Comparison of ENCODE assay signal across 14 cellular contexts in genomic region chr14:95046711-95047681, GRCh38.
DNase-seq lines count a peak whose midpoint lies in the region; ATAC-seq, FAIRE-seq and TF ChIP-seq lines count a peak whose summit lies in the region.
"Had no signal": no experiment of that assay in that cellular context is flagged by ENCODE, and none has a peak within 500 bp of the region (broad histone marks: within the 10 kb centered on the region; RNA-seq: fewer than 3 reads in every experiment).

No MANE protein-coding gene starts in this region.

- no peak for ATAC-seq in natural killer cell
- ATAC-seq in aorta (ENCODE audit: low FRiP score) = no peak

- H3K27me3 Mint-ChIP-seq in natural killer cell (ENCODE audit: low read depth in 2 of 2) = peaks cover 10 to 17% of the 10 kb centered on the region in 2 donors

- H3K27me3 ChIP-seq in uterus (no peaks in the 10 kb centered on the region), aorta (ENCODE audit: control insufficient read depth in 1 of 2, insufficient read depth in 2 of 2, low read length in 1 of 2) (no peaks in the 10 kb centered on the region)

- H3K4me1 ChIP-seq in uterus (no peaks in the 10 kb centered on the region), aorta (ENCODE audit: control insufficient read depth in 1 of 2, insufficient read depth in 2 of 2, low read length in 2 of 2) (no peaks in the 10 kb centered on the region)

- FAIRE-seq in GM12892 (lab: Jason Lieb, UNC) = no peak
- FAIRE-seq: endothelial cell of umbilical vein had no signal

- H3K27ac ChIP-seq in uterus (peak overlapping the region in 1 of 2 donors; percentile 38), aorta (ENCODE audit: low read depth in 1 of 2, low read length in 2 of 2) (no peak overlapping the region)

- H3K27ac Mint-ChIP-seq in natural killer cell = no peak overlapping the region
- H3K27ac Mint-ChIP-seq: activated CD4-positive, alpha-beta memory T cell treated with anti-CD3 and anti-CD28 coated beads for 36 hours; T-helper 1 cell treated with Interleukin-12 subunit alpha and Interleukin-12 subunit beta and Interleukin-4 antibody, amounts not matched to agents 30 μg/mL and 1 μg/mL, for 36 hours had no signal

- no peaks in the 10 kb centered on the region for H3K36me3 Mint-ChIP-seq in natural killer cell
- H3K36me3 Mint-ChIP-seq: activated CD4-positive, alpha-beta memory T cell treated with anti-CD3 and anti-CD28 coated beads for 36 hours had no signal

- H3K4me3 Mint-ChIP-seq in natural killer cell = no peak overlapping the region
- H3K4me3 Mint-ChIP-seq: activated CD4-positive, alpha-beta memory T cell treated with anti-CD3 and anti-CD28 coated beads for 36 hours; T-helper 1 cell treated with Interleukin-12 subunit alpha and Interleukin-12 subunit beta and Interleukin-4 antibody, amounts not matched to agents 30 μg/mL and 1 μg/mL, for 36 hours had no signal

- no peaks in the 10 kb centered on the region for H3K9me3 Mint-ChIP-seq in natural killer cell
- H3K9me3 Mint-ChIP-seq: activated CD4-positive, alpha-beta memory T cell treated with anti-CD3 and anti-CD28 coated beads for 36 hours; T-helper 1 cell treated with Interleukin-12 subunit alpha and Interleukin-12 subunit beta and Interleukin-4 antibody, amounts not matched to agents 30 μg/mL and 1 μg/mL, for 36 hours had no signal

- peak; percentile 2 for DNase-seq in activated naive CD4-positive, alpha-beta T cell treated with anti-CD3 and anti-CD28 coated beads, Interleukin-2, amount 50 U/mL, for 16 hours
- DNase-seq in activated naive CD4-positive, alpha-beta T cell treated with Interleukin-2 at 50 U/mL for 16 hours = no peak
- DNase-seq in dedifferentiated amniotic fluid mesenchymal stem cell (ENCODE audit: extremely low spot score) (peak; percentile 23), natural killer cell (peak; percentile 10), uterus (peak; percentile 23 to 28), NCI-H1105 treated with DMSO at 0.1 percent for 48 hours (lab: John Stamatoyannopoulos, UW) (no peak), aorta (no peak), GM12892 (ENCODE audit: insufficient read length) (no peak)
- DNase-seq: activated CD4-positive, alpha-beta memory T cell treated with anti-CD3 and anti-CD28 coated beads for 36 hours; activated gamma-delta T cell; NCI-H1930; occipital lobe had no signal

- no peaks in the 10 kb centered on the region for H3K9me3 ChIP-seq in uterus
- no peaks in the 10 kb centered on the region for H3K9me3 ChIP-seq in aorta (ENCODE audit: control insufficient read depth, low read length)

- TF ChIP-seq POLR2A in uterus (IDR thresholded peaks at IDR 0.05) (no peak), GM12892 (IDR thresholded peaks at IDR 0.05; ENCODE audit: low read depth, low read length) (no peak)

- 55 to 64% methylated on average over 25 to 28 of the region's 28 CpGs for WGBS in aorta, 2 donors

- H3K36me3 ChIP-seq in uterus (no peaks in the 10 kb centered on the region), aorta (ENCODE audit: control insufficient read depth in 1 of 2, insufficient read depth in 2 of 2, low read length in 1 of 2) (no peaks in the 10 kb centered on the region)

- H3K4me1 Mint-ChIP-seq in natural killer cell = no peaks in the 10 kb centered on the region

- no peak for TF ChIP-seq CTCF in natural killer cell (IDR thresholded peaks at IDR 0.05)
- no peak for TF ChIP-seq CTCF in uterus (IDR thresholded peaks at IDR 0.05)

- intact Hi-C loops in natural killer cell (cut with micrococcal nuclease) (no loop called here), uterus (cut with DNase I; ENCODE audit: low total_unique reads) (no loop called here), aorta (cut with DNase I) (no loop called here)

- H3K4me3 ChIP-seq in uterus (no peak overlapping the region), aorta (ENCODE audit: low read length in 2 of 2) (no peak overlapping the region)

Comparison
In these comparisons a context has a peak if more than half of its experiments do, and no peak if none do; other contexts are left out.
1. DNase-seq: peak in activated naive CD4-positive, alpha-beta T cell treated with anti-CD3 and anti-CD28 coated beads, Interleukin-2, amount 50 U/mL, for 16 hours (single experiment), dedifferentiated amniotic fluid mesenchymal stem cell (single experiment), natural killer cell (single experiment) and uterus (2 of 2); none in activated naive CD4-positive, alpha-beta T cell treated with Interleukin-2 at 50 U/mL for 16 hours (single experiment), NCI-H1105 treated with DMSO at 0.1 percent for 48 hours (single experiment), aorta (0 of 2) and GM12892 (single experiment).